26 cellular contexts compared by ENCODE assay signal in genomic region chrX:107273795-107274194, GRCh38.
"Had no signal": no experiment of that assay in that cellular context is flagged by ENCODE, and none has a peak within 500 bp of the region (broad histone marks: within the 10 kb centered on the region; RNA-seq: fewer than 3 reads in every experiment).

No MANE protein-coding gene starts in this region.

- H3K4me3 ChIP-seq: adrenal gland, ascending aorta, coronary artery, dorsolateral prefrontal cortex, gastrocnemius medialis, heart left ventricle had no signal

- H3K27me3 ChIP-seq: ascending aorta, brain microvascular endothelial cell had no signal

- H3K36me3 ChIP-seq: adrenal gland, ascending aorta, brain microvascular endothelial cell, gastrocnemius medialis, heart left ventricle had no signal

- H3K27ac ChIP-seq: adrenal gland, ascending aorta, brain microvascular endothelial cell, coronary artery, dorsolateral prefrontal cortex, gastrocnemius medialis, heart left ventricle had no signal

- DNase-seq: activated CD4-positive, alpha-beta memory T cell treated with anti-CD3 and anti-CD28 coated beads for 36 hours; activated CD4-positive, alpha-beta T cell treated with anti-CD3 and anti-CD28 coated beads for 36 hours; activated CD4-positive, alpha-beta T cell treated with anti-CD3 and anti-CD28 coated beads, Interleukin-2, amount 10 ng/mL, durations not matched to agents 24 days and 14 days; activated CD4-positive, CD25-positive, alpha-beta regulatory T cell; activated CD4-positive, CD25-positive, alpha-beta regulatory T cell treated with anti-CD3 and anti-CD28 coated beads, Interleukin-2, amount 50 U/mL, for 72 hours; activated CD8-positive, alpha-beta memory T cell treated with anti-CD3 and anti-CD28 coated beads, Interleukin-2, amount 10 ng/mL, durations not matched to agents 7 days and 5 days; activated CD8-positive, alpha-beta memory T cell treated with anti-CD3 and anti-CD28 coated beads, Interleukin-2, amount 50 U/mL, for 4 hours; activated CD8-positive, alpha-beta T cell treated with anti-CD3 and anti-CD28 coated beads, Interleukin-2, amount 10 ng/mL, durations not matched to agents 7 days and 5 days; activated effector memory CD4-positive, alpha-beta T cell treated with anti-CD3 and anti-CD28 coated beads, Interleukin-2, amount 50 U/mL, for 16 hours; activated naive CD4-positive, alpha-beta T cell treated with anti-CD3 and anti-CD28 coated beads for 36 hours; activated naive CD8-positive, alpha-beta T cell treated with anti-CD3 and anti-CD28 coated beads for 36 hours; activated naive CD8-positive, alpha-beta T cell treated with anti-CD3 and anti-CD28 coated beads, Interleukin-2, amount 50 U/mL, for 24 hours; activated T-cell treated with anti-CD3 and anti-CD28 coated beads, Interleukin-2, amount 50 U/mL, for 1 hour; activated T-cell treated with anti-CD3 and anti-CD28 coated beads, Interleukin-2, amount 50 U/mL, for 48 hours; adrenal gland; brain microvascular endothelial cell; dorsolateral prefrontal cortex; effector memory CD4-positive, alpha-beta T cell; endodermal cell; foreskin fibroblast; gastrocnemius medialis; glutamatergic neuron; heart left ventricle; T-helper 2 cell had no signal

- H3K4me1 ChIP-seq: adrenal gland, ascending aorta, gastrocnemius medialis, heart left ventricle had no signal

- H3K9me3 ChIP-seq: adrenal gland, ascending aorta, gastrocnemius medialis had no signal
